ENCODE assay signal across 1 cellular context in the genomic region with DNA sequence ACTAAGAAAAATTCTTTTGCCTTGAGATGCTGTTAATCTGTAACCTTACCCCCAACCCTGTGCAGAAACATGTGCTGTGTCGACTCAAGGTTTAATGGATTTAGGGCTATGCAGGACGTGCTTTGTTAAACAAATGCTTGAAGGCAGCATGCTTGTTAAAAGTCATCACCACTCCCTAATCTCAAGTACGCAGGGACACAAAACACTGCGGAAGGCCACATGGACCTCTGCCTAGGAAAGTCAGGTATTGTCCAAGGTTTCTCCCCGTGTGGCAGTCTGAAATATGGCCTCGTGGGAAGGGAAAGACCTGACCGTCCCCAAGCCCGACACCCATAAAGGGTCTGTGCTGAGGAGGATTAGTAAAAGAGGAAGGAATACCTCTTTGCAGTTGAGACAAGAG. TPM values are rescaled to one million over a fixed set of nuclear protein-coding genes. Genes with fewer than 3 reads are reported as not detected.
"Had no signal": no experiment of that assay in that cellular context is flagged by ENCODE, and none has a peak within 500 bp of the region (broad histone marks: within the 10 kb centered on the region; RNA-seq: fewer than 3 reads in every experiment).

No MANE protein-coding gene starts in this region.

RNA-seq across cellular contexts. Expression of gene TLR3, which starts 18.8 kb away (rescaled TPM):
- polyA plus RNA-seq: neural cell had no signal
